ENCODE assay signal across 21 cellular contexts in genomic region chr7:119996634-119997033, GRCh38.
A peak's percentile ranks its signal among the peaks of the same experiment; 100 is the strongest.
DNase-seq lines count a peak whose midpoint lies in the region; ATAC-seq and TF ChIP-seq lines count a peak whose summit lies in the region.
"Had no signal": no experiment of that assay in that cellular context is flagged by ENCODE, and none has a peak within 500 bp of the region (broad histone marks: within the 10 kb centered on the region; RNA-seq: fewer than 3 reads in every experiment).

No MANE protein-coding gene starts in this region.

- no peaks in the 10 kb centered on the region for H3K36me3 Mint-ChIP-seq in activated CD8-positive, alpha-beta T cell treated with anti-CD3 and anti-CD28 coated beads for 36 hours (ENCODE audit: low read depth)

- WGBS in aorta, 2 donors, result 61 to 65% methylated on average over 3 of the region's 3 CpGs

- H3K4me1 Mint-ChIP-seq in activated CD8-positive, alpha-beta T cell treated with anti-CD3 and anti-CD28 coated beads for 36 hours (ENCODE audit: low read depth), result no peaks in the 10 kb centered on the region

- no peak overlapping the region for H3K4me3 ChIP-seq in epithelial cell of esophagus (ENCODE audit: low read length)
- H3K4me3 ChIP-seq in aorta (ENCODE audit: low read length in 2 of 2), result no peak overlapping the region
- H3K4me3 ChIP-seq: ascending aorta, tibial nerve had no signal

- H3K9me3 Mint-ChIP-seq in activated CD8-positive, alpha-beta T cell treated with anti-CD3 and anti-CD28 coated beads for 36 hours, result peaks cover 7% of the 10 kb centered on the region

- no peaks in the 10 kb centered on the region for H3K27me3 ChIP-seq in aorta (ENCODE audit: control insufficient read depth in 1 of 2, insufficient read depth in 2 of 2, low read length in 1 of 2)
- H3K27me3 ChIP-seq: ascending aorta, neutrophil, tibial nerve had no signal

- no peak overlapping the region for H3K4me3 Mint-ChIP-seq in activated CD8-positive, alpha-beta T cell treated with anti-CD3 and anti-CD28 coated beads for 36 hours
- H3K4me3 Mint-ChIP-seq: effector memory CD8-positive, alpha-beta T cell had no signal

- no peaks in the 10 kb centered on the region for H3K27me3 Mint-ChIP-seq in activated CD8-positive, alpha-beta T cell treated with anti-CD3 and anti-CD28 coated beads for 36 hours
- H3K27me3 Mint-ChIP-seq: effector memory CD8-positive, alpha-beta T cell had no signal

- CTCF ChIA-PET in activated CD8-positive, alpha-beta T cell treated with anti-CD3 and anti-CD28 coated beads for 36 hours (lab: Charles Lee), result no interaction called here

- no peaks in the 10 kb centered on the region for H3K4me1 ChIP-seq in aorta (ENCODE audit: control insufficient read depth in 1 of 2, insufficient read depth in 2 of 2, low read length in 2 of 2)
- H3K4me1 ChIP-seq: ascending aorta, tibial nerve had no signal

- intact Hi-C loops in activated CD8-positive, alpha-beta T cell treated with anti-CD3 and anti-CD28 coated beads for 36 hours (cut with micrococcal nuclease), result no loop called here
- intact Hi-C loops in aorta (cut with DNase I), result no loop called here

- DNase-seq in epithelial cell of esophagus (ENCODE audit: low read depth) (peak; percentile 39), aorta (no peak)
- no peak for DNase-seq in stimulated activated CD4-positive, alpha-beta T cell treated with anti-CD3 and anti-CD28 coated beads, Interleukin-2, amount 100 ng/mL, for 48 hours
- no peak for DNase-seq in activated CD8-positive, alpha-beta T cell treated with anti-CD3 and anti-CD28 coated beads for 36 hours
- DNase-seq: activated CD4-positive, alpha-beta T cell treated with anti-CD3 and anti-CD28 coated beads for 4 hours; activated CD8-positive, alpha-beta memory T cell treated with anti-CD3 and anti-CD28 coated beads, Interleukin-2, amount 50 U/mL, for 48 hours; activated naive CD4-positive, alpha-beta T cell; effector memory CD8-positive, alpha-beta T cell; NCI-H187; NCI-H524; right cardiac atrium; stimulated activated CD4-positive, alpha-beta T cell treated with anti-CD3 and anti-CD28 coated beads, Interleukin-15, amount 100 ng/mL, for 24 hours; stimulated activated naive CD4-positive, alpha-beta T cell treated with Interleukin-2 at 50 U/mL for 16 hours; T-helper 9 cell had no signal

- H3K9me3 ChIP-seq in aorta (ENCODE audit: control insufficient read depth, low read length), result no peaks in the 10 kb centered on the region
- H3K9me3 ChIP-seq: ascending aorta, neutrophil had no signal

- H3K27ac ChIP-seq in aorta (ENCODE audit: low read depth in 1 of 2, low read length in 2 of 2), result no peak overlapping the region
- H3K27ac ChIP-seq: ascending aorta, neutrophil, tibial nerve had no signal

- H3K36me3 ChIP-seq in aorta (ENCODE audit: control insufficient read depth in 1 of 2, insufficient read depth in 2 of 2, low read length in 1 of 2), result no peaks in the 10 kb centered on the region
- H3K36me3 ChIP-seq: ascending aorta, neutrophil, tibial nerve had no signal

- no peak for TF ChIP-seq CTCF in epithelial cell of esophagus (IDR thresholded peaks at IDR 0.05; ENCODE audit: insufficient read depth, low read depth, low read length, missing control alignments)
- TF ChIP-seq CTCF in activated CD8-positive, alpha-beta T cell treated with anti-CD3 and anti-CD28 coated beads for 36 hours (IDR thresholded peaks at IDR 0.05), result no peak

- POLR2A ChIA-PET in activated CD8-positive, alpha-beta T cell treated with anti-CD3 and anti-CD28 coated beads for 36 hours (lab: Charles Lee), result no interaction called here

- ATAC-seq in GM18517 (IDR thresholded peaks at IDR 0.05; ENCODE audit: unreplicated experiment) (peak; percentile 64), GM21717 (IDR thresholded peaks at IDR 0.05; ENCODE audit: unreplicated experiment) (peak; percentile 58), HG03442 (IDR thresholded peaks at IDR 0.05; ENCODE audit: unreplicated experiment) (peak; percentile 70), HG03342 (IDR thresholded peaks at IDR 0.05; ENCODE audit: unreplicated experiment) (no peak), aorta (ENCODE audit: low FRiP score) (no peak)
- no peak for ATAC-seq in activated CD8-positive, alpha-beta T cell treated with anti-CD3 and anti-CD28 coated beads for 36 hours
- ATAC-seq: effector memory CD8-positive, alpha-beta T cell; right cardiac atrium had no signal

- no peak overlapping the region for H3K27ac Mint-ChIP-seq in activated CD8-positive, alpha-beta T cell treated with anti-CD3 and anti-CD28 coated beads for 36 hours
- H3K27ac Mint-ChIP-seq: effector memory CD8-positive, alpha-beta T cell had no signal

Comparison
In these comparisons a context has a peak if more than half of its experiments do, and no peak if none do; other contexts are left out.
1. ATAC-seq: peak in GM18517 (single experiment), GM21717 (single experiment) and HG03442 (single experiment); none in HG03342 (single experiment), activated CD8-positive, alpha-beta T cell treated with anti-CD3 and anti-CD28 coated beads for 36 hours (single experiment) and aorta (single experiment).